Comparison of ENCODE assay signal across 19 cellular contexts in genomic region chr20:40144581-40144980, GRCh38.
DNase-seq lines count a peak whose midpoint lies in the region; FAIRE-seq lines count a peak whose summit lies in the region.
"Had no signal": no experiment of that assay in that cellular context is flagged by ENCODE, and none has a peak within 500 bp of the region (broad histone marks: within the 10 kb centered on the region; RNA-seq: fewer than 3 reads in every experiment).

No MANE protein-coding gene starts in this region.

- peaks cover 20% of the 10 kb centered on the region for H3K27me3 Mint-ChIP-seq in activated naive CD8-positive, alpha-beta T cell treated with anti-CD3 and anti-CD28 coated beads for 36 hours

- H3K9me3 Mint-ChIP-seq in activated naive CD8-positive, alpha-beta T cell treated with anti-CD3 and anti-CD28 coated beads for 36 hours: no peaks in the 10 kb centered on the region
- H3K9me3 Mint-ChIP-seq: CD4-positive, alpha-beta T cell had no signal

- FAIRE-seq in islet of Langerhans (lab: Jason Lieb, UNC): peak; percentile 98
- FAIRE-seq: A549, GM12878 had no signal

- H3K4me3 Mint-ChIP-seq in activated naive CD8-positive, alpha-beta T cell treated with anti-CD3 and anti-CD28 coated beads for 36 hours: no peak overlapping the region
- H3K4me3 Mint-ChIP-seq: CD4-positive, alpha-beta T cell; GM23338; T-helper 1 cell treated with Interleukin-12 subunit alpha and Interleukin-12 subunit beta and Interleukin-4 antibody, amounts not matched to agents 30 μg/mL and 1 μg/mL, for 36 hours had no signal

- DNase-seq in DMS79 treated with DMSO at 0.1 percent for 48 hours (lab: John Stamatoyannopoulos, UW) (peak; percentile 52), NCI-H1417 treated with DMSO at 0.1 percent for 48 hours (lab: John Stamatoyannopoulos, UW) (peak; percentile 62), NCI-H526 treated with DMSO at 0.1 percent for 48 hours (lab: John Stamatoyannopoulos, UW) (peak; percentile 98), OCI-M1 (lab: John Stamatoyannopoulos, UW) (no peak), NCI-H2029 treated with DMSO at 0.1 percent for 48 hours (lab: John Stamatoyannopoulos, UW) (no peak)
- DNase-seq in activated naive CD8-positive, alpha-beta T cell treated with anti-CD3 and anti-CD28 coated beads for 36 hours: no peak
- DNase-seq: Caco-2; CD4-positive, alpha-beta T cell; EL; HCEC 1CT; MM.1S; NCI-H1105 treated with DMSO at 0.1 percent for 48 hours; NCI-H1930; NCI-H524 treated with DMSO at 0.1 percent for 48 hours had no signal

- no peaks in the 10 kb centered on the region for H3K36me3 Mint-ChIP-seq in activated naive CD8-positive, alpha-beta T cell treated with anti-CD3 and anti-CD28 coated beads for 36 hours

- no peak overlapping the region for H3K27ac Mint-ChIP-seq in activated naive CD8-positive, alpha-beta T cell treated with anti-CD3 and anti-CD28 coated beads for 36 hours
- H3K27ac Mint-ChIP-seq: CD4-positive, alpha-beta T cell; GM23338; T-helper 1 cell treated with Interleukin-12 subunit alpha and Interleukin-12 subunit beta and Interleukin-4 antibody, amounts not matched to agents 30 μg/mL and 1 μg/mL, for 36 hours had no signal

- H3K4me1 Mint-ChIP-seq in activated naive CD8-positive, alpha-beta T cell treated with anti-CD3 and anti-CD28 coated beads for 36 hours: no peaks in the 10 kb centered on the region

Comparison
In these comparisons a context has a peak if more than half of its experiments do, and no peak if none do; other contexts are left out.
1. DNase-seq: peak in DMS79 treated with DMSO at 0.1 percent for 48 hours (single experiment), NCI-H1417 treated with DMSO at 0.1 percent for 48 hours (single experiment) and NCI-H526 treated with DMSO at 0.1 percent for 48 hours (single experiment); none in OCI-M1 (single experiment), activated naive CD8-positive, alpha-beta T cell treated with anti-CD3 and anti-CD28 coated beads for 36 hours (single experiment) and NCI-H2029 treated with DMSO at 0.1 percent for 48 hours (single experiment).